ENCODE assay signal across 12 cellular contexts in the genomic region with DNA sequence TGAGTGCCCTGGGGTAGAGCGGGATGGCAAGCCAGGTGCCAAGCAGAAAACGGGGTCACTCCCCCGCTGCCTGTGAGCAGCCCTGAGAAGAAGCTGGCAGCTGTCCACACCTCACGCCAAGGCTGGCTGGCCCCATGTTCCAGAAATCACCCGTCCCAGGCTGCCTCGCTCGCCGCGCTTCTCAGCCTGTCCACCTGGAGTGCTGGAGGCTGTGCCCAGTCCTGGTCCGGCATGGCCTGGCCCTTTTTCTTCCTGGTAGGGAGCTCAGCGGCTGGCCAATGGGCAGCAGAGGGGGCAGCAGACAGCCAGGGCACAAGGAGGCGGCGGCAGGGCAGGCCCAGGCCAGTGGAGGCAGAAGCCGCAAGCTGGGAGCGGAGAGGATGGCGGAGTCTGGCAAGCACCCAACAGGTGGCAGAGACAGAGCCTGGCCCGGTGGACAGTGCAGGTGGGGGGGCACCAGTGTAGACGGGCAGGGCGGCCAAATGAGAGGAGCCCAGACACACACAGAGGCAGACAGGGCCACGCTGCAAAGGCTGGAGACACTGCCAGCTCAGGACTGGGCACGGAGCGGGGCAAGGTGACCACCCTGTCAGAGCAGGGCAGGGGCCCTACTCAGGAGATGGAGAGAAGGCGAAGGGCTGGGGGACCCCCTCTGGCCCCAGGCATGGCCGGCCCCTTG. TPM values are rescaled to one million over a fixed set of nuclear protein-coding genes. Genes with fewer than 3 reads are reported as not detected.
A peak's percentile ranks its signal among the peaks of the same experiment; 100 is the strongest.
DNase-seq lines count a peak whose midpoint lies in the region; ATAC-seq and TF ChIP-seq lines count a peak whose summit lies in the region.
"Had no signal": no experiment of that assay in that cellular context is flagged by ENCODE, and none has a peak within 500 bp of the region (broad histone marks: within the 10 kb centered on the region; RNA-seq: fewer than 3 reads in every experiment).

No MANE protein-coding gene starts in this region.

- peak overlapping the region; percentile 34 for H3K27ac Mint-ChIP-seq in T-helper 17 cell

- H3K36me3 Mint-ChIP-seq in T-helper 17 cell (ENCODE audit: low read depth): no peaks in the 10 kb centered on the region

- DNase-seq in activated CD4-positive, CD25-positive, alpha-beta regulatory T cell treated with anti-CD3 and anti-CD28 coated beads, Interleukin-2, amount 50 U/mL, for 72 hours: peak; percentile 16
- no peak for DNase-seq in activated CD4-positive, CD25-positive, alpha-beta regulatory T cell (lab: John Stamatoyannopoulos, UW)
- DNase-seq in T-helper 17 cell (peak; percentile 3 to 7 (median 6)), right cardiac atrium (peak in 1 of 3 donors; percentile 46), spleen (peak; percentile 64), GM03348 (ENCODE audit: low spot score) (no peak), KBM-7 (no peak)
- DNase-seq in NK-92 treated with Interleukin-12 subunit alpha and Interleukin-12 subunit beta, amount 100 ng/mL, for 24 hours (lab: John Stamatoyannopoulos, UW): no peak
- DNase-seq: GM23248 had no signal

- WGBS in right cardiac atrium: 75% methylated on average over 24 of the region's 24 CpGs
- 85 to 94% (median 88%) methylated on average over 24 of the region's 24 CpGs for WGBS in spleen, 5 donors

- no peak for TF ChIP-seq POLR2A in spleen (IDR thresholded peaks at IDR 0.05)

- H3K4me1 ChIP-seq in right cardiac atrium (ENCODE audit: control insufficient read depth, insufficient read depth, low read length) (no peaks in the 10 kb centered on the region), spleen (peaks cover 0 to 15% (median 2%) of the 10 kb centered on the region in 6 donors)

- H3K27me3 Mint-ChIP-seq in T-helper 17 cell: peaks cover 7% of the 10 kb centered on the region

- no peaks in the 10 kb centered on the region for H3K36me3 ChIP-seq in spleen
- H3K36me3 ChIP-seq: thoracic aorta had no signal

- intact Hi-C loops in right cardiac atrium (cut with DNase I) (no loop called here), spleen (cut with DNase I; ENCODE audit: low total_unique reads) (no loop called here)

- H3K9me3 ChIP-seq in T-helper 17 cell (ENCODE audit: control insufficient read depth, low read length, poor library complexity, severe bottlenecking) (no peaks in the 10 kb centered on the region), right cardiac atrium (ENCODE audit: control insufficient read depth, low read length) (no peaks in the 10 kb centered on the region), spleen (peaks cover 0 to 4% (median 0%) of the 10 kb centered on the region in 8 donors)
- H3K9me3 ChIP-seq: thoracic aorta had no signal

- H3K27me3 ChIP-seq in right cardiac atrium (ENCODE audit: control insufficient read depth, insufficient read depth) (no peaks in the 10 kb centered on the region), spleen (replicated peaks in 1 of 7) (peaks cover 0 to 33% (median 0%) of the 10 kb centered on the region in 7 donors)

- no peak overlapping the region for H3K4me3 Mint-ChIP-seq in T-helper 17 cell
- H3K4me3 Mint-ChIP-seq: central memory CD8-positive, alpha-beta T cell had no signal

- no peak overlapping the region for H3K27ac ChIP-seq in right cardiac atrium (ENCODE audit: low read length)
- no peak overlapping the region for H3K27ac ChIP-seq in spleen
- H3K27ac ChIP-seq: GM23248, thoracic aorta had no signal

- ATAC-seq in T-helper 17 cell: no peak
- peak; percentile 26 to 34 for ATAC-seq in right cardiac atrium

- H3K4me3 ChIP-seq in right cardiac atrium (ENCODE audit: low read length) (no peak overlapping the region), spleen (no peak overlapping the region)
- H3K4me3 ChIP-seq: GM23248, thoracic aorta had no signal

- peaks cover 3% of the 10 kb centered on the region for H3K4me1 Mint-ChIP-seq in T-helper 17 cell

- in situ Hi-C loops in KBM-7 (cut with MboI; ENCODE audit: low pct_unique_long_range_greater_than_20kb, low sequenced_read_pairs): no loop called here

- TF ChIP-seq CTCF in spleen (IDR thresholded peaks at IDR 0.05 in 8 of 11, conservative IDR thresholded peaks at IDR 0.05 in 3 of 11): no peak

RNA-seq across cellular contexts. Expression of gene TH, which starts 37.2 kb away (rescaled TPM):
- total RNA-seq in T-helper 17 cell: not detected
- total RNA-seq in right cardiac atrium: not detected
- not detected for polyA plus RNA-seq in right cardiac atrium
- total RNA-seq in spleen: 1 to 10 TPM in 1 of 7 donors, not detected in 6; 1.0 TPM
- under 1 TPM; 0.13 to 0.38 (median 0.15) TPM for polyA plus RNA-seq in spleen
- total RNA-seq: GM23248, HT1080, thoracic aorta had no signal
- polyA plus RNA-seq: GM23248 had no signal

RNA-seq across cellular contexts. Expression of gene INS, which starts 47.8 kb away (rescaled TPM):
- total RNA-seq in T-helper 17 cell (not detected), right cardiac atrium (1 to 10 TPM in 1 of 4 donors, not detected in 3; 1.1 TPM), spleen (1 to 10 TPM in 2 of 7 donors, not detected in 5; 1.3 to 1.5 TPM)
- polyA plus RNA-seq in right cardiac atrium (not detected), spleen (1 to 10 TPM; 1.3 to 2.4 (median 1.9) TPM)
- total RNA-seq: GM23248, HT1080, thoracic aorta had no signal
- polyA plus RNA-seq: GM23248 had no signal

Comparison
In these comparisons a context has a peak if more than half of its experiments do, and no peak if none do; other contexts are left out.
1. DNase-seq: peak in activated CD4-positive, CD25-positive, alpha-beta regulatory T cell treated with anti-CD3 and anti-CD28 coated beads, Interleukin-2, amount 50 U/mL, for 72 hours (single experiment), T-helper 17 cell (3 of 3) and spleen (single experiment); none in activated CD4-positive, CD25-positive, alpha-beta regulatory T cell (0 of 4), GM03348 (single experiment), KBM-7 (single experiment) and NK-92 treated with Interleukin-12 subunit alpha and Interleukin-12 subunit beta, amount 100 ng/mL, for 24 hours (single experiment).